10 cellular contexts compared by ENCODE assay signal in the genomic region with DNA sequence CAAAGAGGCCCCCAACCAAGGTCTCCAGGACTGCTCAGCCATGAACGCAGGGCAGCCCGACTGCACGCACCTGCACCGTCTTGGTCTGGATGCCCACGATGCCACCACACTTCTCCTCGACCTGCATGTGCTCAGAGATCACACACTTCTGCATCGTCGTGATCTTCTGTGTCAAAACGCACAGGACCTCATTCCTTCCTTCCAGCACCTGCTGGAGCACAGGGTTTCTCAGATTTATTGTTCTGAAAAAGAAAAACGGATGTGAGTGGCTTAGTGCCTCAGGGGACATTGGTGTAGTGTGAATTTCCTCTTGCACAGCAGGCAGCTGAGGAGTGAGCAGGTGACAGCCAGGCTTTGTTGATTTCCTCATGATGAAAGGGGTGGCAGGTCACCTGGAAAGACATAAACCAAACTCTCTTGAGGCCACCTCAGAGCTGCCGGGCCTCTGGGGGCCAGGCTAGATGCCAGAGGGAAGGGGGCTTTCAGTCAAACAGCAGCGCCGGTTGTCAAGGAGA. TPM values are rescaled to one million over a fixed set of nuclear protein-coding genes. Genes with fewer than 3 reads are reported as not detected.
DNase-seq lines count a peak whose midpoint lies in the region; ATAC-seq and TF ChIP-seq lines count a peak whose summit lies in the region.
"Had no signal": no experiment of that assay in that cellular context is flagged by ENCODE, and none has a peak within 500 bp of the region (broad histone marks: within the 10 kb centered on the region; RNA-seq: fewer than 3 reads in every experiment).

No MANE protein-coding gene starts in this region.

- H3K4me3 ChIP-seq in left ventricle myocardium inferior (no peak overlapping the region), SJCRH30 (no peak overlapping the region)
- H3K4me3 ChIP-seq: pancreas had no signal

- ATAC-seq in GM18907 (IDR thresholded peaks at IDR 0.05; ENCODE audit: unreplicated experiment) (peak; percentile 69), GM21825 (IDR thresholded peaks at IDR 0.05; ENCODE audit: unreplicated experiment) (peak; percentile 57), HG03575 (IDR thresholded peaks at IDR 0.05; ENCODE audit: extremely low read depth, insufficient number of reproducible peaks, low FRiP score, unreplicated experiment) (peak; percentile 26), naive B cell (ENCODE audit: low read depth in 2 of 2) (peak; percentile 78 to 79)
- ATAC-seq: pancreas had no signal

- H3K27ac Mint-ChIP-seq in naive B cell, result peak overlapping the region; percentile 86 to 98 (median 98)
- H3K27ac Mint-ChIP-seq: activated naive CD4-positive, alpha-beta T cell treated with anti-CD3 and anti-CD28 coated beads, Interleukin-2, amount 50 U/mL, for 24 hours; HFFc6 had no signal

- peaks cover 0 to 1% of the 10 kb centered on the region in 2 donors for H3K36me3 Mint-ChIP-seq in naive B cell

- peaks cover 0 to 36% (median 11%) of the 10 kb centered on the region in 3 donors for H3K27me3 Mint-ChIP-seq in naive B cell

- H3K4me1 Mint-ChIP-seq in naive B cell, result peaks cover 72 to 79% (median 76%) of the 10 kb centered on the region in 3 donors
- H3K4me1 Mint-ChIP-seq: activated naive CD4-positive, alpha-beta T cell treated with anti-CD3 and anti-CD28 coated beads, Interleukin-2, amount 50 U/mL, for 24 hours had no signal

- H3K27ac ChIP-seq in left ventricle myocardium inferior (replicated peaks), result no peak overlapping the region
- no peak overlapping the region for H3K27ac ChIP-seq in SJCRH30
- H3K27ac ChIP-seq: pancreas had no signal

- H3K27me3 ChIP-seq in left ventricle myocardium inferior (ENCODE audit: low read depth) (no peaks in the 10 kb centered on the region), SJCRH30 (no peaks in the 10 kb centered on the region)
- H3K27me3 ChIP-seq: pancreas had no signal

- H3K9me3 ChIP-seq in left ventricle myocardium inferior (replicated peaks) (no peaks in the 10 kb centered on the region), SJCRH30 (replicated peaks) (no peaks in the 10 kb centered on the region)
- H3K9me3 ChIP-seq: pancreas had no signal

- intact Hi-C loops in left ventricle myocardium inferior (cut with micrococcal nuclease), result no loop called here

- no peaks in the 10 kb centered on the region for H3K9me3 Mint-ChIP-seq in naive B cell
- H3K9me3 Mint-ChIP-seq: activated naive CD4-positive, alpha-beta T cell treated with anti-CD3 and anti-CD28 coated beads, Interleukin-2, amount 50 U/mL, for 24 hours; HFFc6 had no signal

- H3K36me3 ChIP-seq in left ventricle myocardium inferior (no peaks in the 10 kb centered on the region), SJCRH30 (peaks cover 2% of the 10 kb centered on the region; the same call in 1 of the 2 replicates)
- H3K36me3 ChIP-seq: pancreas had no signal

- no peak for TF ChIP-seq CTCF in left ventricle myocardium inferior (IDR thresholded peaks at IDR 0.05; ENCODE audit: borderline replicate concordance)

- H3K4me1 ChIP-seq in left ventricle myocardium inferior, result peaks cover 6% of the 10 kb centered on the region
- no peaks in the 10 kb centered on the region for H3K4me1 ChIP-seq in SJCRH30
- H3K4me1 ChIP-seq: pancreas had no signal

- peak overlapping the region in 7 of 8 donors; percentile 33 to 87 (median 80) for H3K4me3 Mint-ChIP-seq in naive B cell
- H3K4me3 Mint-ChIP-seq: activated naive CD4-positive, alpha-beta T cell treated with anti-CD3 and anti-CD28 coated beads, Interleukin-2, amount 50 U/mL, for 24 hours; HFFc6 had no signal

- peak; percentile 88 for DNase-seq in naive B cell
- DNase-seq in left ventricle myocardium inferior, result no peak
- no peak for DNase-seq in HT-29 (ENCODE audit: low spot score)
- DNase-seq in SJCRH30, result no peak
- DNase-seq: HFFc6, pancreas had no signal

RNA-seq across cellular contexts. Expression of a gene that starts 38.2 kb away (rescaled TPM):
- 10 to 100 TPM in 4 of 6 donors, 1 to 10 TPM in 1, not detected in 1; 8.0 to 22.3 (median 12.9) TPM for polyA plus RNA-seq in naive B cell (ENCODE audit: low read depth in 6 of 6)
- total RNA-seq in left ventricle myocardium inferior, result 5.6 TPM
- not detected in 2 replicates for total RNA-seq in HT-29 (2014; rRNA removed; shearing (Covaris generic))
- 21.6 and 24.4 TPM in 2 replicates for total RNA-seq in SJCRH30 (2014; rRNA removed; shearing (Covaris generic))

Comparison
In these comparisons a context has a peak if more than half of its experiments do, and no peak if none do; other contexts are left out.
1. ATAC-seq: peak in every context shown above with its lines; median percentile 78 in naive B cell; 69 in GM18907; 57 in GM21825; 26 in HG03575.